Comparison of ENCODE assay signal across 18 cellular contexts in genomic region chr22:27795053-27795452, GRCh38. TPM values are rescaled to one million over a fixed set of nuclear protein-coding genes. Genes with fewer than 3 reads are reported as not detected.
DNase-seq lines count a peak whose midpoint lies in the region; ATAC-seq and TF ChIP-seq lines count a peak whose summit lies in the region.
"Had no signal": no experiment of that assay in that cellular context is flagged by ENCODE, and none has a peak within 500 bp of the region (broad histone marks: within the 10 kb centered on the region; RNA-seq: fewer than 3 reads in every experiment).

No MANE protein-coding gene starts in this region.

- ATAC-seq in GM19023 (IDR thresholded peaks at IDR 0.05; ENCODE audit: unreplicated experiment), result no peak
- ATAC-seq: activated CD8-positive, alpha-beta T cell treated with anti-CD3 and anti-CD28 coated beads, Interleukin-2, amount 10 ng/mL, durations not matched to agents 7 days and 5 days; effector memory CD8-positive, alpha-beta T cell; PC-3; stimulated activated effector memory CD8-positive, alpha-beta T cell treated with anti-CD3 and anti-CD28 coated beads, Interleukin-12 subunit alpha, Interleukin-12 subunit beta, amount 100 ng/mL, for 72 hours had no signal

- H3K4me3 ChIP-seq in HUES64 (ENCODE audit: low read length) (peak overlapping the region; percentile 42), dorsolateral prefrontal cortex (peak overlapping the region in 48 of 59 donors; percentile 2 to 82 (median 34)), skeletal muscle tissue (ENCODE audit: low read length in 3 of 3) (peak overlapping the region; percentile 65 to 89 (median 86)), OCI-LY7 (ENCODE audit: low read depth, low read length, poor library complexity, severe bottlenecking) (no peak overlapping the region)

- peaks cover 68% of the 10 kb centered on the region for H3K4me1 ChIP-seq in HUES64 (ENCODE audit: insufficient read depth, low read length)
- peaks cover 41 to 66% (median 59%) of the 10 kb centered on the region in 3 donors for H3K4me1 ChIP-seq in skeletal muscle tissue (ENCODE audit: control insufficient read depth in 3 of 3, insufficient read depth in 3 of 3, low read length in 3 of 3)
- H3K4me1 ChIP-seq in OCI-LY7 (ENCODE audit: insufficient read depth, low read length, poor library complexity, severe bottlenecking), result no peaks in the 10 kb centered on the region

- POLR2A ChIA-PET in OCI-LY7 (lab: Charles Lee), result interaction anchor here (0.6 kb wide), 1 partner anchor 1336 kb away, joined by 4 read pairs; no protein-coding TSS in a partner anchor

- H3K4me2 ChIP-seq in OCI-LY7 (ENCODE audit: low read length), result no peak overlapping the region

- peak overlapping the region; percentile 25; the same call in 1 of the 2 replicates for H3K9ac ChIP-seq in HUES64 (ENCODE audit: low read depth, low read length)
- H3K9ac ChIP-seq in skeletal muscle tissue (ENCODE audit: low read depth in 1 of 3, low read length in 3 of 3), result peak overlapping the region; percentile 33 to 69 (median 67)

- no peaks in the 10 kb centered on the region for H3K9me3 ChIP-seq in HUES64 (ENCODE audit: insufficient read depth, low read depth, low read length)
- H3K9me3 ChIP-seq in skeletal muscle tissue (ENCODE audit: control insufficient read depth in 3 of 3, low read length in 3 of 3), result no peaks in the 10 kb centered on the region
- no peaks in the 10 kb centered on the region for H3K9me3 ChIP-seq in OCI-LY7 (ENCODE audit: low read length)

- H3K27me3 ChIP-seq in HUES64 (ENCODE audit: insufficient read depth, low read length), result peaks cover 59% of the 10 kb centered on the region
- H3K27me3 ChIP-seq in dorsolateral prefrontal cortex, result peaks cover 0 to 37% (median 12%) of the 10 kb centered on the region in 45 donors
- H3K27me3 ChIP-seq in skeletal muscle tissue (ENCODE audit: control insufficient read depth in 3 of 3, insufficient read depth in 3 of 3, low read length in 3 of 3), result peaks cover 0 to 3% (median 0%) of the 10 kb centered on the region in 3 donors

- 2% methylated on average over 14 of the region's 14 CpGs for WGBS in HUES64

- BruUV-seq in OCI-LY7 (replicated peaks; lab: Mats Ljungman, UMichigan), result no TSS peak

- intact Hi-C loops in dorsolateral prefrontal cortex (cut with DNase I) (no loop called here), OCI-LY7 (cut with micrococcal nuclease; ENCODE audit: unreplicated experiment) (loop anchor here (10.0 kb wide), 1 partner anchor 390 kb away; no protein-coding TSS in a partner anchor)

- H2AFZ ChIP-seq in OCI-LY7 (ENCODE audit: low read length), result no peak overlapping the region

- DNase-seq in dorsolateral prefrontal cortex (peak in 5 of 10 donors; percentile 44 to 64 (median 51)), islet precursor cell (peak; percentile 64), NCI-H526 (lab: John Stamatoyannopoulos, UW) (no peak), OCI-LY7 (ENCODE audit: low spot score) (no peak), HPDE6-E6E7 (ENCODE audit: extremely low spot score) (no peak)
- DNase-seq: activated CD8-positive, alpha-beta T cell treated with anti-CD3 and anti-CD28 coated beads, Interleukin-2, amount 10 ng/mL, durations not matched to agents 7 days and 5 days; activated naive CD4-positive, alpha-beta T cell treated with anti-CD3 and anti-CD28 coated beads, Interleukin-2, amount 50 U/mL, for 16 hours; effector memory CD8-positive, alpha-beta T cell; EL; immature natural killer cell; NCI-H2171; PC-3; stimulated activated CD4-positive, alpha-beta T cell treated with anti-CD3 and anti-CD28 coated beads, Interleukin-1b, Interleukin-23, amount 100 ng/mL, for 48 hours had no signal

- no peak for TF ChIP-seq CTCF in dorsolateral prefrontal cortex (IDR thresholded peaks at IDR 0.05 in 54 of 56, conservative IDR thresholded peaks at IDR 0.05 in 2 of 56; ENCODE audit: low read depth in 1 of 56, partially characterized antibody in 56 of 56)
- no peak for TF ChIP-seq CTCF in OCI-LY7 (conservative IDR thresholded peaks at IDR 0.05; ENCODE audit: low read length)

- CTCF ChIA-PET in OCI-LY7 (lab: Charles Lee; ENCODE audit: unreplicated experiment), result no interaction called here

- no peaks in the 10 kb centered on the region for H3K9me2 ChIP-seq in OCI-LY7 (ENCODE audit: insufficient read depth, low read length)

- H3K79me2 ChIP-seq in OCI-LY7 (ENCODE audit: insufficient read depth, low read depth, low read length), result no peaks in the 10 kb centered on the region

- H4K20me1 ChIP-seq in OCI-LY7 (ENCODE audit: insufficient read depth, low read length), result no peaks in the 10 kb centered on the region

- H3K36me3 ChIP-seq in HUES64 (ENCODE audit: insufficient read depth, low read length), result no peaks in the 10 kb centered on the region; the same call in 1 of the 2 replicates
- peaks cover 4 to 18% (median 7%) of the 10 kb centered on the region in 3 donors for H3K36me3 ChIP-seq in skeletal muscle tissue (ENCODE audit: control insufficient read depth in 3 of 3, insufficient read depth in 3 of 3, low read length in 3 of 3)
- no peaks in the 10 kb centered on the region for H3K36me3 ChIP-seq in OCI-LY7 (ENCODE audit: insufficient read depth, low read length)

- peak overlapping the region; percentile 24; the same call in 1 of the 2 replicates for H3K27ac ChIP-seq in HUES64 (ENCODE audit: low read depth, low read length)
- peak overlapping the region in 47 of 59 donors; percentile 7 to 87 (median 53) for H3K27ac ChIP-seq in dorsolateral prefrontal cortex
- H3K27ac ChIP-seq in skeletal muscle tissue (ENCODE audit: low read depth, low read length), result peak overlapping the region; percentile 72
- H3K27ac ChIP-seq in OCI-LY7 (ENCODE audit: low read depth, low read length, poor library complexity, severe bottlenecking), result no peak overlapping the region
- H3K27ac ChIP-seq: C4-2B had no signal

RNA-seq across cellular contexts. Expression of gene MN1, which starts 6.5 kb away (rescaled TPM):
- polyA plus RNA-seq in HUES64 (2013, experiment 1 of 2), result 11.3 TPM
- 14.9 TPM for polyA plus RNA-seq in HUES64 (2013, experiment 2 of 2)
- total RNA-seq in dorsolateral prefrontal cortex (10 to 100 TPM in 16 of 120 experiments, 1 to 10 TPM in 104; 3.8 to 12.4 (median 7.5) TPM), skeletal muscle tissue (2.6 TPM), OCI-LY7 (2022) (not detected in 2 replicates)
- total RNA-seq in OCI-LY7 (2014; rRNA removed; shearing (Covaris generic)), result 0.47 TPM in 1 of 2 replicates, not detected in the other
